Comparison of ENCODE assay signal across 21 cellular contexts in genomic region chr3:108757404-108757982, GRCh38. TPM values are rescaled to one million over a fixed set of nuclear protein-coding genes. Genes with fewer than 3 reads are reported as not detected.
A peak's percentile ranks its signal among the peaks of the same experiment; 100 is the strongest.
DNase-seq lines count a peak whose midpoint lies in the region; ATAC-seq and TF ChIP-seq lines count a peak whose summit lies in the region.
"Had no signal": no experiment of that assay in that cellular context is flagged by ENCODE, and none has a peak within 500 bp of the region (broad histone marks: within the 10 kb centered on the region; RNA-seq: fewer than 3 reads in every experiment).

Gene RETNLB, minus strand, starts transcription at chr3:108757410. Its CDS starts 225 bp downstream, at chr3:108757185.

- no peaks in the 10 kb centered on the region for H3K27me3 Mint-ChIP-seq in T-helper 2 cell treated with Interferon-gamma antibody and Interleukin-4, amounts not matched to agents 5 μg/mL and 100 μg/mL, for 36 hours (ENCODE audit: low read depth)
- H3K27me3 Mint-ChIP-seq: activated naive CD8-positive, alpha-beta T cell had no signal

- H3K27me3 ChIP-seq in body of pancreas (no peaks in the 10 kb centered on the region), esophagus squamous epithelium (no peaks in the 10 kb centered on the region)
- H3K27me3 ChIP-seq: right lobe of liver had no signal

- TF ChIP-seq CTCF in LNCaP clone FGC (IDR thresholded peaks at IDR 0.05; ENCODE audit: control insufficient read depth, extremely low read depth, insufficient read depth) (no peak), body of pancreas (IDR thresholded peaks at IDR 0.05) (no peak), esophagus squamous epithelium (IDR thresholded peaks at IDR 0.05) (no peak)

- intact Hi-C loops in body of pancreas (cut with DNase I) = no loop called here
- intact Hi-C loops in esophagus squamous epithelium (cut with DNase I) = no loop called here

- H3K9me3 ChIP-seq in body of pancreas (no peaks in the 10 kb centered on the region), esophagus squamous epithelium (no peaks in the 10 kb centered on the region)
- H3K9me3 ChIP-seq: lower lobe of right lung, right lobe of liver had no signal

- 14 to 15% methylated on average over 3 of the region's 3 CpGs for WGBS in body of pancreas, 2 donors
- WGBS in esophagus squamous epithelium, 2 donors = 18 to 22% methylated on average over 3 of the region's 3 CpGs

- H3K36me3 Mint-ChIP-seq in T-helper 2 cell treated with Interferon-gamma antibody and Interleukin-4, amounts not matched to agents 5 μg/mL and 100 μg/mL, for 36 hours (ENCODE audit: low read depth) = peaks cover 1% of the 10 kb centered on the region
- H3K36me3 Mint-ChIP-seq: CD8-positive, alpha-beta T cell had no signal

- peaks cover 4% of the 10 kb centered on the region for H3K9me3 Mint-ChIP-seq in T-helper 2 cell treated with Interferon-gamma antibody and Interleukin-4, amounts not matched to agents 5 μg/mL and 100 μg/mL, for 36 hours
- H3K9me3 Mint-ChIP-seq: CD8-positive, alpha-beta T cell had no signal

- peak; percentile 85 for DNase-seq in COLO668 (lab: John Stamatoyannopoulos, UW; ENCODE audit: unreplicated experiment)
- peak; percentile 17 for DNase-seq in LNCaP clone FGC (ENCODE audit: low read depth)
- DNase-seq in NCI-H2171 treated with DMSO at 0.1 percent for 48 hours (lab: John Stamatoyannopoulos, UW) = peak; percentile 90
- peak; percentile 74 to 93 (median 84) for DNase-seq in body of pancreas
- DNase-seq in medulla oblongata (ENCODE audit: extremely low spot score) = no peak
- no peak for DNase-seq in T-helper 2 cell treated with Interferon-gamma antibody and Interleukin-4, amounts not matched to agents 5 μg/mL and 100 μg/mL, for 36 hours (ENCODE audit: low spot score)
- DNase-seq in hippocampal formation (lab: John Stamatoyannopoulos, UW) = no peak
- no peak for DNase-seq in esophagus squamous epithelium (lab: John Stamatoyannopoulos, UW)
- DNase-seq: activated CD4-positive, CD25-positive, alpha-beta regulatory T cell treated with anti-CD3 and anti-CD28 coated beads, Interleukin-2, amount 50 U/mL, for 72 hours; caudate nucleus; CD8-positive, alpha-beta T cell; lower lobe of right lung; NCI-H526 treated with DMSO at 0.1 percent for 48 hours; right lobe of liver; stimulated activated CD4-positive, alpha-beta T cell treated with anti-CD3 and anti-CD28 coated beads, Interleukin-4, amount 100 ng/mL, for 1 hour; T-helper 17 cell; trophoblast cell had no signal

- H3K27ac ChIP-seq in body of pancreas (peak within 1 kb of the TSS in 2 of 4 donors; percentile 4 to 32), esophagus squamous epithelium (no peak within 1 kb of the TSS)
- H3K27ac ChIP-seq: HL-60, lower lobe of right lung, right lobe of liver had no signal

- H3K4me3 ChIP-seq in LNCaP clone FGC (ENCODE audit: low read depth, low read length) = no peak within 1 kb of the TSS
- H3K4me3 ChIP-seq in body of pancreas = no peak within 1 kb of the TSS
- H3K4me3 ChIP-seq in esophagus squamous epithelium = no peak within 1 kb of the TSS
- H3K4me3 ChIP-seq: lower lobe of right lung, right lobe of liver had no signal

- peaks cover 3% of the 10 kb centered on the region for H3K4me1 Mint-ChIP-seq in T-helper 2 cell treated with Interferon-gamma antibody and Interleukin-4, amounts not matched to agents 5 μg/mL and 100 μg/mL, for 36 hours (ENCODE audit: low read depth)
- H3K4me1 Mint-ChIP-seq: nephron had no signal

- no peak within 1 kb of the TSS for H3K27ac Mint-ChIP-seq in T-helper 2 cell treated with Interferon-gamma antibody and Interleukin-4, amounts not matched to agents 5 μg/mL and 100 μg/mL, for 36 hours
- H3K27ac Mint-ChIP-seq: activated naive CD8-positive, alpha-beta T cell; CD8-positive, alpha-beta T cell; nephron had no signal

- ATAC-seq in body of pancreas = peak; percentile 90
- ATAC-seq: CD8-positive, alpha-beta T cell; lower lobe of right lung; right lobe of liver; T-helper 17 cell had no signal

- H3K36me3 ChIP-seq in body of pancreas (replicated peaks in 1 of 2; ENCODE audit: insufficient read depth in 1 of 2, low read depth in 2 of 2) (no peaks in the 10 kb centered on the region), esophagus squamous epithelium (no peaks in the 10 kb centered on the region)
- H3K36me3 ChIP-seq: lower lobe of right lung, right lobe of liver had no signal

- no peak for TF ChIP-seq POLR2A in body of pancreas (IDR thresholded peaks at IDR 0.05)
- TF ChIP-seq POLR2A in esophagus squamous epithelium (IDR thresholded peaks at IDR 0.05) = no peak

- H3K4me3 Mint-ChIP-seq in T-helper 2 cell treated with Interferon-gamma antibody and Interleukin-4, amounts not matched to agents 5 μg/mL and 100 μg/mL, for 36 hours = no peak within 1 kb of the TSS
- H3K4me3 Mint-ChIP-seq: activated naive CD8-positive, alpha-beta T cell; CD8-positive, alpha-beta T cell; nephron; T-helper 17 cell had no signal

- H3K4me1 ChIP-seq in body of pancreas (peaks cover 15% of the 10 kb centered on the region), esophagus squamous epithelium (no peaks in the 10 kb centered on the region)
- H3K4me1 ChIP-seq: lower lobe of right lung, right lobe of liver had no signal

RNA-seq across cellular contexts. Expression of gene RETNLB, which starts in this region (rescaled TPM):
- total RNA-seq in body of pancreas (not detected), esophagus squamous epithelium (not detected)
- total RNA-seq: CD8-positive, alpha-beta T cell; LHCN-M2; lower lobe of right lung; right lobe of liver; T-helper 17 cell had no signal

Comparison
In these comparisons a context has a peak if more than half of its experiments do, and no peak if none do; other contexts are left out.
1. Peak in DNase-seq and ATAC-seq in body of pancreas; RNA of the gene not detected or under 1 TPM.
2. DNase-seq: peak in COLO668 (single experiment), LNCaP clone FGC (single experiment) and NCI-H2171 treated with DMSO at 0.1 percent for 48 hours (single experiment); none in medulla oblongata (single experiment), T-helper 2 cell treated with Interferon-gamma antibody and Interleukin-4, amounts not matched to agents 5 μg/mL and 100 μg/mL, for 36 hours (single experiment), hippocampal formation (0 of 2) and esophagus squamous epithelium (single experiment).